Comparison of ENCODE assay signal across 1 cellular context in genomic region chr10:78937800-78938694, GRCh38.
A peak's percentile ranks its signal among the peaks of the same experiment; 100 is the strongest.
TF ChIP-seq lines count a peak whose summit lies in the region.

No MANE protein-coding gene starts in this region.

TF ChIP-seq in HepG2, 621 proteins besides CTCF, POLR2A, EP300 and RAD21 (continued from another document and continues in another):
- TF ChIP-seq DZIP1 (CRISPR knock-in tag; IDR thresholded peaks at IDR 0.05) = no peak
- no peak for TF ChIP-seq BHLHE40 (IDR thresholded peaks at IDR 0.05; ENCODE audit: low read length)
- TF ChIP-seq PITX1 (CRISPR knock-in tag; IDR thresholded peaks at IDR 0.05) = no peak
- TF ChIP-seq KLF11 (CRISPR knock-in tag; IDR thresholded peaks at IDR 0.05) = no peak
- TF ChIP-seq CEBPG (CRISPR knock-in tag; IDR thresholded peaks at IDR 0.05) = no peak; the same call in 1 of the 2 replicates
- no peak; the same call in 1 of the 2 replicates for TF ChIP-seq ZNF546 (CRISPR knock-in tag; conservative IDR thresholded peaks at IDR 0.05)
- TF ChIP-seq SRSF4 (IDR thresholded peaks at IDR 0.05; ENCODE audit: low read depth, low read length, poor library complexity, severe bottlenecking) = no peak
- no peak for TF ChIP-seq ZNF614 (CRISPR knock-in tag; IDR thresholded peaks at IDR 0.05; ENCODE audit: borderline replicate concordance)
- no peak for TF ChIP-seq MXI1 (IDR thresholded peaks at IDR 0.05; ENCODE audit: borderline replicate concordance, low read depth, low read length)
- no peak for TF ChIP-seq RFXAP (CRISPR knock-in tag; IDR thresholded peaks at IDR 0.05; ENCODE audit: borderline replicate concordance)
- no peak for TF ChIP-seq ZMAT5 (CRISPR knock-in tag; IDR thresholded peaks at IDR 0.05; ENCODE audit: borderline replicate concordance, low read depth)
- no peak for TF ChIP-seq SOX13 (IDR thresholded peaks at IDR 0.05)
- peak in 1 of 2 experiments; percentile 18; a peak in 2 of 4 replicates for TF ChIP-seq SOX13 (CRISPR knock-in tag; conservative IDR thresholded peaks at IDR 0.05 in 1 of 2, IDR thresholded peaks at IDR 0.05 in 1 of 2)
- no peak for TF ChIP-seq GATAD1 (CRISPR knock-in tag; IDR thresholded peaks at IDR 0.05)
- TF ChIP-seq ZNF780A (CRISPR knock-in tag; IDR thresholded peaks at IDR 0.05) = no peak
- no peak for TF ChIP-seq ZNF333 (CRISPR knock-in tag; IDR thresholded peaks at IDR 0.05; ENCODE audit: borderline replicate concordance)
- no peak for TF ChIP-seq ZNF235 (CRISPR knock-in tag; IDR thresholded peaks at IDR 0.05; ENCODE audit: borderline replicate concordance)
- no peak for TF ChIP-seq NCOA5 (CRISPR knock-in tag; IDR thresholded peaks at IDR 0.05)
- peak; percentile 47; the same call in 1 of the 2 replicates for TF ChIP-seq ZFP91 (CRISPR knock-in tag; IDR thresholded peaks at IDR 0.05; ENCODE audit: borderline replicate concordance)
- TF ChIP-seq TERF1 (CRISPR knock-in tag; IDR thresholded peaks at IDR 0.05) = no peak
- TF ChIP-seq MTERF4 (CRISPR knock-in tag; IDR thresholded peaks at IDR 0.05) = no peak
- no peak for TF ChIP-seq ZMYM3 (CRISPR knock-in tag; IDR thresholded peaks at IDR 0.05)
- no peak for TF ChIP-seq ESRRA (CRISPR knock-in tag; IDR thresholded peaks at IDR 0.05; ENCODE audit: low read depth)
- TF ChIP-seq MXD1 (CRISPR knock-in tag; IDR thresholded peaks at IDR 0.05) = no peak
- TF ChIP-seq KAT2B (IDR thresholded peaks at IDR 0.05; ENCODE audit: borderline replicate concordance, low read depth, low read length) = no peak
- no peak for TF ChIP-seq ZNF646 (CRISPR knock-in tag; IDR thresholded peaks at IDR 0.05)
- no peak for TF ChIP-seq MNT (IDR thresholded peaks at IDR 0.05)
- no peak for TF ChIP-seq ZBTB4 (CRISPR knock-in tag; IDR thresholded peaks at IDR 0.05; ENCODE audit: borderline replicate concordance)
- TF ChIP-seq ELF3 (CRISPR knock-in tag; IDR thresholded peaks at IDR 0.05) = peak; percentile 70
- TF ChIP-seq TBL1XR1 (IDR thresholded peaks at IDR 0.05; ENCODE audit: borderline replicate concordance, low read length, partially characterized antibody) = no peak
- no peak for TF ChIP-seq MXD3 (CRISPR knock-in tag; IDR thresholded peaks at IDR 0.05)
- TF ChIP-seq TBX2 (CRISPR knock-in tag; IDR thresholded peaks at IDR 0.05; ENCODE audit: borderline replicate concordance) = peak; percentile 33; the same call in 1 of the 2 replicates
- 0 out of 2 replicates have a peak, but pooled peaks have one; percentile 28 for TF ChIP-seq ZNF205 (CRISPR knock-in tag; IDR thresholded peaks at IDR 0.05)
- TF ChIP-seq SOX6 (IDR thresholded peaks at IDR 0.05) = no peak
- 0 out of 2 replicates have a peak, but pooled peaks have one; percentile 21 for TF ChIP-seq SOX6 (CRISPR knock-in tag; IDR thresholded peaks at IDR 0.05)
- TF ChIP-seq U2AF2 (IDR thresholded peaks at IDR 0.05; ENCODE audit: low read depth, low read length) = no peak
- no peak for TF ChIP-seq KAT7 (CRISPR knock-in tag; IDR thresholded peaks at IDR 0.05; ENCODE audit: borderline replicate concordance)
- no peak for TF ChIP-seq TOE1 (CRISPR knock-in tag; IDR thresholded peaks at IDR 0.05)
- TF ChIP-seq XRCC5 (optimal IDR thresholded peaks at IDR 0.05; ENCODE audit: low read length) = no peak
